ENCODE assay signal across 16 cellular contexts in the genomic region with DNA sequence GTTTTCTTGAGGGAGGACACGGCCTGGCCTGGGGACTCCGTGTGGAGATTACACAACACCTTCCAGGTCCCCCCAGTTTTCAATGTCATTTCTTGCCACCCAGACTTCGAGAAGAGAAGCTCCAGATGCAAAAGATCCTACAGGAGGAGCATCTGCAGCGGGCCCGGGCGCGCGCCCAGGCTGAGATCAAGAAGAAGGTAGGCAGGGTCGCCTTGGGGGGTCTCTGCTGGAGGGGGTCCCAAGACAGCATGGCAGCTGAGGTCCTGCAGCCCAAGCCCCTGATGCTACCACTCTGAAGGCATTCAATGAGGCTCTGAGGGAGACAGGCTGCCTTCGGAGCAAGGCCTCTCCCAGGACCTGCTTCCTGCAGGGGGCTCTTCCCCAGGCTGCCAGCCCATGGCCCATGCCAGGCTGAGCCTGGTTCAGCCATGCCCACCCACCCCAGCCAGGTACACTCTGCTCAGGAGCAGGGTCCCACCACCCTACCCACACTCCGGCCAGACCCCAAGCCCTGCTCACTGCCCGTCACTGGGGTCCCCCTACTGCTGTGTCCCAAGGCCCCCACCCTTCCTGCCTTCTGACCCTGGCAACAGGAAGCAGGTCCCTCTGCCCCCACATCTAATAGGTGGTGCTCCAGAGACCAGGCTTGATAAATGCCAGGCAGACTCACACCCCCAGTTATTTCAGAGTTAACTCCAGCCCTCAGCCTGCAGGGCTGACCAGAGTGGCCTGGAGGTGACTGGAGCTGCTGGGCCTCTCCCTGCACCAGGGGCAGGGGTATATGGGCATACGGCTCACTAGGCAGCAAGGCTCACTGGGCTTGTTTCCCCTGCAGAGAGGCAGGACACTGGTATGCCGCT. TPM values are rescaled to one million over a fixed set of nuclear protein-coding genes. Genes with fewer than 3 reads are reported as not detected.
"Had no signal": no experiment of that assay in that cellular context is flagged by ENCODE, and none has a peak within 500 bp of the region (broad histone marks: within the 10 kb centered on the region; RNA-seq: fewer than 3 reads in every experiment).

No MANE protein-coding gene starts in this region.

- H3K4me3 ChIP-seq: smooth muscle cell, transverse colon had no signal

- H3K4me3 Mint-ChIP-seq: activated CD4-positive, alpha-beta memory T cell treated with anti-CD3 and anti-CD28 coated beads for 36 hours; activated T-helper 1 cell treated with anti-CD3 and anti-CD28 coated beads, Interleukin-12 subunit alpha, Interleukin-12 subunit beta, Interleukin-2, Interleukin-4 antibody, amounts not matched to agents 30 ng/mL and 10 ng/mL and 1 ng/mL, durations not matched to agents 14 hours and 24 hours and 36 hours had no signal

- H3K27ac ChIP-seq: brain microvascular endothelial cell, foreskin keratinocyte, parathyroid adenoma, transverse colon had no signal

- H3K36me3 ChIP-seq: brain microvascular endothelial cell had no signal

- H3K9me3 Mint-ChIP-seq: activated T-helper 1 cell treated with anti-CD3 and anti-CD28 coated beads, Interleukin-12 subunit alpha, Interleukin-12 subunit beta, Interleukin-2, Interleukin-4 antibody, amounts not matched to agents 30 ng/mL and 10 ng/mL and 1 ng/mL, durations not matched to agents 14 hours and 24 hours and 36 hours had no signal

- H2AFZ ChIP-seq: parathyroid adenoma had no signal

- H3K4me1 ChIP-seq: foreskin keratinocyte, parathyroid adenoma, transverse colon had no signal

- H3K27ac Mint-ChIP-seq: activated CD4-positive, alpha-beta memory T cell treated with anti-CD3 and anti-CD28 coated beads for 36 hours; activated T-helper 1 cell treated with anti-CD3 and anti-CD28 coated beads, Interleukin-12 subunit alpha, Interleukin-12 subunit beta, Interleukin-2, Interleukin-4 antibody, amounts not matched to agents 30 ng/mL and 10 ng/mL and 1 ng/mL, durations not matched to agents 14 hours and 24 hours and 36 hours had no signal

- H3K4me2 ChIP-seq: smooth muscle cell had no signal

- H3K9ac ChIP-seq: parathyroid adenoma had no signal

- H3K27me3 Mint-ChIP-seq: activated CD4-positive, alpha-beta memory T cell treated with anti-CD3 and anti-CD28 coated beads for 36 hours had no signal

- H3K79me2 ChIP-seq: parathyroid adenoma had no signal

- DNase-seq: activated CD4-positive, alpha-beta memory T cell treated with anti-CD3 and anti-CD28 coated beads for 36 hours; activated CD4-positive, alpha-beta T cell treated with anti-CD3 and anti-CD28 coated beads for 1 hour; anterior cingulate cortex; brain microvascular endothelial cell; effector memory CD4-positive, alpha-beta T cell; foreskin keratinocyte; glutamatergic neuron; stimulated activated naive CD4-positive, alpha-beta T cell; T-helper 9 cell; transverse colon had no signal

- H3K9me3 ChIP-seq: transverse colon had no signal

- H3K27me3 ChIP-seq: brain microvascular endothelial cell, foreskin keratinocyte, transverse colon had no signal

- ATAC-seq: foreskin keratinocyte had no signal

RNA-seq across cellular contexts. Expression of gene CFAP100, which starts 41.0 kb away (rescaled TPM):
- total RNA-seq: activated CD4-positive, alpha-beta memory T cell treated with anti-CD3 and anti-CD28 coated beads for 36 hours; activated T-helper 1 cell treated with anti-CD3 and anti-CD28 coated beads, Interleukin-12 subunit alpha, Interleukin-12 subunit beta, Interleukin-2, Interleukin-4 antibody, amounts not matched to agents 30 ng/mL and 10 ng/mL and 1 ng/mL, durations not matched to agents 14 hours and 24 hours and 36 hours; foreskin keratinocyte; lower leg skin; myocyte; renal cortical epithelial cell; smooth muscle cell; transverse colon had no signal
- polyA plus RNA-seq: foreskin keratinocyte, smooth muscle cell had no signal
